Comparison of ENCODE assay signal across 18 cellular contexts in genomic region chr12:57027805-57028153, GRCh38. TPM values are rescaled to one million over a fixed set of nuclear protein-coding genes. Genes with fewer than 3 reads are reported as not detected.
DNase-seq lines count a peak whose midpoint lies in the region; ATAC-seq and TF ChIP-seq lines count a peak whose summit lies in the region.
"Had no signal": no experiment of that assay in that cellular context is flagged by ENCODE, and none has a peak within 500 bp of the region (broad histone marks: within the 10 kb centered on the region; RNA-seq: fewer than 3 reads in every experiment).

No MANE protein-coding gene starts in this region.

- no peaks in the 10 kb centered on the region for H3K36me3 ChIP-seq in CD4-positive, CD25-positive, alpha-beta regulatory T cell (ENCODE audit: control insufficient read depth, insufficient read depth, low read length)
- H3K36me3 ChIP-seq in uterus, result no peaks in the 10 kb centered on the region

- no peak overlapping the region for H3K4me3 ChIP-seq in CD4-positive, CD25-positive, alpha-beta regulatory T cell (ENCODE audit: low read depth, low read length)
- no peak overlapping the region for H3K4me3 ChIP-seq in uterus

- ATAC-seq in CD4-positive, CD25-positive, alpha-beta regulatory T cell (ENCODE audit: low read depth in 2 of 2), result no peak
- ATAC-seq in CD4-positive, alpha-beta T cell (ENCODE audit: poor library complexity), result no peak
- ATAC-seq: foreskin keratinocyte, Right ventricle myocardium inferior had no signal

- H3K9me3 ChIP-seq in CD4-positive, CD25-positive, alpha-beta regulatory T cell (ENCODE audit: control insufficient read depth in 2 of 2, low read length in 2 of 2), result no peaks in the 10 kb centered on the region
- no peaks in the 10 kb centered on the region for H3K9me3 ChIP-seq in CD4-positive, alpha-beta T cell (ENCODE audit: control insufficient read depth, low read length)
- no peaks in the 10 kb centered on the region for H3K9me3 ChIP-seq in uterus

- no peak for DNase-seq in CD4-positive, CD25-positive, alpha-beta regulatory T cell
- no peak for DNase-seq in CD4-positive, alpha-beta T cell
- DNase-seq in NCI-H524 treated with DMSO at 0.1 percent for 48 hours (lab: John Stamatoyannopoulos, UW) (peak; percentile 57), DMS53 treated with DMSO at 0.1 percent for 48 hours (lab: John Stamatoyannopoulos, UW; ENCODE audit: unreplicated experiment) (no peak), uterus (no peak), putamen (ENCODE audit: low spot score) (no peak)
- DNase-seq: activated B cell treated with CpG ODN at 0.5 μM for 24 hours; foreskin keratinocyte; small intestine; stimulated activated naive B cell treated with anti-CD40 and anti-IgM and Interleukin-4, amounts not matched to agents 10 μg/mL and 1 μg/mL and 100 μg/mL, for 72 hours; trophoblast cell had no signal

- no peaks in the 10 kb centered on the region for H3K9me3 Mint-ChIP-seq in CD4-positive, CD25-positive, alpha-beta regulatory T cell
- no peaks in the 10 kb centered on the region for H3K9me3 Mint-ChIP-seq in CD4-positive, alpha-beta T cell
- H3K9me3 Mint-ChIP-seq in dendritic cell treated with granulocyte-macrophage colony-stimulating factor and Interleukin-4, amounts not matched to agents 40 ng/mL and 50 ng/mL, for 4 days, result no peaks in the 10 kb centered on the region
- H3K9me3 Mint-ChIP-seq: activated B cell treated with CpG ODN at 0.5 μM for 24 hours; IgD-negative memory B cell; stimulated activated naive B cell treated with anti-CD40 and anti-IgM and Interleukin-4, amounts not matched to agents 10 μg/mL and 1 μg/mL and 100 μg/mL, for 72 hours had no signal

- CTCF ChIA-PET in CD4-positive, alpha-beta T cell (lab: Charles Lee), result interaction anchor here (1.0 to 2.2 kb wide), 2 partner anchors 11 to 31 kb away, joined by 3 to 7 read pairs; partner anchors contain the start of gene TAC3

- no peak for TF ChIP-seq POLR2A in uterus (IDR thresholded peaks at IDR 0.05)

- peak overlapping the region in 2 of 4 donors; percentile 40 to 60 for H3K4me3 Mint-ChIP-seq in CD4-positive, CD25-positive, alpha-beta regulatory T cell
- H3K4me3 Mint-ChIP-seq in CD4-positive, alpha-beta T cell, result no peak overlapping the region
- H3K4me3 Mint-ChIP-seq in dendritic cell treated with granulocyte-macrophage colony-stimulating factor and Interleukin-4, amounts not matched to agents 40 ng/mL and 50 ng/mL, for 4 days, result no peak overlapping the region
- H3K4me3 Mint-ChIP-seq: activated B cell treated with CpG ODN at 0.5 μM for 24 hours; IgD-negative memory B cell; stimulated activated naive B cell treated with anti-CD40 and anti-IgM and Interleukin-4, amounts not matched to agents 10 μg/mL and 1 μg/mL and 100 μg/mL, for 72 hours had no signal

- POLR2A ChIA-PET in CD4-positive, alpha-beta T cell (lab: Charles Lee), result interaction anchor here (0.7 to 2.1 kb wide), 5 partner anchors 9 to 84 kb away, joined by 3 to 5 read pairs (median 4); partner anchors contain the start of genes NEMP1 and STAT6

- intact Hi-C loops in CD4-positive, alpha-beta T cell (cut with DNase I, micrococcal nuclease), result no loop called here
- intact Hi-C loops in dendritic cell treated with granulocyte-macrophage colony-stimulating factor and Interleukin-4, amounts not matched to agents 40 ng/mL and 50 ng/mL, for 4 days (cut with micrococcal nuclease), result no loop called here
- intact Hi-C loops in uterus (cut with DNase I; ENCODE audit: low total_unique reads), result no loop called here

- no peaks in the 10 kb centered on the region for H3K27me3 ChIP-seq in CD4-positive, CD25-positive, alpha-beta regulatory T cell (ENCODE audit: control insufficient read depth, insufficient read depth, low read length)
- H3K27me3 ChIP-seq in CD4-positive, alpha-beta T cell (ENCODE audit: control insufficient read depth, insufficient read depth, low read length), result no peaks in the 10 kb centered on the region
- H3K27me3 ChIP-seq in uterus, result no peaks in the 10 kb centered on the region

- TF ChIP-seq CTCF in CD4-positive, alpha-beta T cell (IDR thresholded peaks at IDR 0.05), result no peak
- TF ChIP-seq CTCF in uterus (IDR thresholded peaks at IDR 0.05), result no peak

- H3K4me1 ChIP-seq in CD4-positive, CD25-positive, alpha-beta regulatory T cell (ENCODE audit: control insufficient read depth, insufficient read depth, low read length, poor library complexity, severe bottlenecking), result peaks cover 4% of the 10 kb centered on the region
- no peaks in the 10 kb centered on the region for H3K4me1 ChIP-seq in uterus
- H3K4me1 ChIP-seq: parathyroid adenoma had no signal

- no peaks in the 10 kb centered on the region for H3K27me3 Mint-ChIP-seq in CD4-positive, CD25-positive, alpha-beta regulatory T cell
- no peaks in the 10 kb centered on the region for H3K27me3 Mint-ChIP-seq in CD4-positive, alpha-beta T cell
- H3K27me3 Mint-ChIP-seq in dendritic cell treated with granulocyte-macrophage colony-stimulating factor and Interleukin-4, amounts not matched to agents 40 ng/mL and 50 ng/mL, for 4 days, result peaks cover 15% of the 10 kb centered on the region
- H3K27me3 Mint-ChIP-seq: activated B cell treated with CpG ODN at 0.5 μM for 24 hours, IgD-negative memory B cell had no signal

- H3K4me1 Mint-ChIP-seq in CD4-positive, CD25-positive, alpha-beta regulatory T cell, result peaks cover 10 to 57% (median 14%) of the 10 kb centered on the region in 4 donors
- peaks cover 75% of the 10 kb centered on the region for H3K4me1 Mint-ChIP-seq in CD4-positive, alpha-beta T cell (ENCODE audit: low read depth)
- H3K4me1 Mint-ChIP-seq in dendritic cell treated with granulocyte-macrophage colony-stimulating factor and Interleukin-4, amounts not matched to agents 40 ng/mL and 50 ng/mL, for 4 days (ENCODE audit: low read depth), result peaks cover 35% of the 10 kb centered on the region

- H3K27ac Mint-ChIP-seq in CD4-positive, CD25-positive, alpha-beta regulatory T cell, result peak overlapping the region; percentile 12 to 80 (median 78)
- peak overlapping the region; percentile 50 for H3K27ac Mint-ChIP-seq in CD4-positive, alpha-beta T cell
- peak overlapping the region; percentile 33 for H3K27ac Mint-ChIP-seq in dendritic cell treated with granulocyte-macrophage colony-stimulating factor and Interleukin-4, amounts not matched to agents 40 ng/mL and 50 ng/mL, for 4 days
- H3K27ac Mint-ChIP-seq: activated B cell treated with CpG ODN at 0.5 μM for 24 hours; stimulated activated naive B cell treated with anti-CD40 and anti-IgM and Interleukin-4, amounts not matched to agents 10 μg/mL and 1 μg/mL and 100 μg/mL, for 72 hours had no signal

- H3K27ac ChIP-seq in CD4-positive, CD25-positive, alpha-beta regulatory T cell (ENCODE audit: insufficient read depth, low read length, poor library complexity, severe bottlenecking), result no peak overlapping the region
- H3K27ac ChIP-seq in CD4-positive, alpha-beta T cell (ENCODE audit: low read depth, low read length), result no peak overlapping the region
- H3K27ac ChIP-seq in uterus, result no peak overlapping the region
- H3K27ac ChIP-seq: foreskin keratinocyte, parathyroid adenoma had no signal

- H3K36me3 Mint-ChIP-seq in CD4-positive, CD25-positive, alpha-beta regulatory T cell, result peaks cover 3% of the 10 kb centered on the region
- no peaks in the 10 kb centered on the region for H3K36me3 Mint-ChIP-seq in CD4-positive, alpha-beta T cell (ENCODE audit: low read depth)
- no peaks in the 10 kb centered on the region for H3K36me3 Mint-ChIP-seq in dendritic cell treated with granulocyte-macrophage colony-stimulating factor and Interleukin-4, amounts not matched to agents 40 ng/mL and 50 ng/mL, for 4 days (ENCODE audit: low read depth)
- H3K36me3 Mint-ChIP-seq: IgD-negative memory B cell; stimulated activated naive B cell treated with anti-CD40 and anti-IgM and Interleukin-4, amounts not matched to agents 10 μg/mL and 1 μg/mL and 100 μg/mL, for 72 hours had no signal

RNA-seq across cellular contexts. Expression of gene TAC3, which starts 11.4 kb away (rescaled TPM):
- not detected for total RNA-seq in CD4-positive, CD25-positive, alpha-beta regulatory T cell
- not detected for polyA plus RNA-seq in CD4-positive, CD25-positive, alpha-beta regulatory T cell
- not detected for total RNA-seq in CD4-positive, alpha-beta T cell
- not detected for total RNA-seq in uterus
- total RNA-seq: activated B cell treated with CpG ODN at 0.5 μM for 24 hours, endothelial cell of umbilical vein, foreskin keratinocyte, liver, Right ventricle myocardium inferior had no signal
- polyA plus RNA-seq: BJ, endothelial cell of umbilical vein, foreskin keratinocyte, IgD-negative memory B cell, liver had no signal

RNA-seq across cellular contexts. Expression of gene ZBTB39, which starts 21.4 kb away (rescaled TPM):
- total RNA-seq in CD4-positive, CD25-positive, alpha-beta regulatory T cell, result 8.6 TPM
- polyA plus RNA-seq in CD4-positive, CD25-positive, alpha-beta regulatory T cell, result 1 to 10 TPM; 1.5 to 1.8 (median 1.7) TPM
- total RNA-seq in CD4-positive, alpha-beta T cell, result 1 to 10 TPM; 6.9 to 8.0 TPM
- total RNA-seq in uterus, result 10 to 100 TPM in 2 of 4 donors, 1 to 10 TPM in 2; 7.6 to 13.0 (median 10.9) TPM

RNA-seq across cellular contexts. Expression of gene MYO1A, which starts 22.1 kb away (rescaled TPM):
- total RNA-seq in CD4-positive, CD25-positive, alpha-beta regulatory T cell, result 0.32 TPM
- under 1 TPM in 1 of 4 donors, not detected in 3; 0.38 TPM for polyA plus RNA-seq in CD4-positive, CD25-positive, alpha-beta regulatory T cell
- 1 to 10 TPM; 1.0 to 1.1 TPM for total RNA-seq in CD4-positive, alpha-beta T cell
- total RNA-seq in uterus, result 1 to 10 TPM in 1 of 4 donors, under 1 TPM in 1, not detected in 2; 0.59 to 1.3 TPM
- total RNA-seq: endothelial cell of umbilical vein, foreskin keratinocyte, Right ventricle myocardium inferior had no signal
- polyA plus RNA-seq: endothelial cell of umbilical vein, foreskin keratinocyte, IgD-negative memory B cell had no signal

RNA-seq across cellular contexts. Expression of gene NEMP1, which starts 50.8 kb away (rescaled TPM):
- total RNA-seq in CD4-positive, CD25-positive, alpha-beta regulatory T cell, result 14.7 TPM
- 1 to 10 TPM; 3.1 to 7.1 (median 4.7) TPM for polyA plus RNA-seq in CD4-positive, CD25-positive, alpha-beta regulatory T cell
- total RNA-seq in CD4-positive, alpha-beta T cell, result 1 to 10 TPM; 7.2 to 9.9 TPM
- total RNA-seq in uterus, result 10 to 100 TPM in 2 of 4 donors, 1 to 10 TPM in 2; 1.5 to 18.0 (median 9.9) TPM
